Comparison of ENCODE assay signal across 12 cellular contexts in genomic region chr1:169528214-169529067, GRCh38. TPM values are rescaled to one million over a fixed set of nuclear protein-coding genes. Genes with fewer than 3 reads are reported as not detected.
DNase-seq lines count a peak whose midpoint lies in the region; ATAC-seq lines count a peak whose summit lies in the region.
"Had no signal": no experiment of that assay in that cellular context is flagged by ENCODE, and none has a peak within 500 bp of the region (broad histone marks: within the 10 kb centered on the region; RNA-seq: fewer than 3 reads in every experiment).

No MANE protein-coding gene starts in this region.

- H3K27me3 ChIP-seq in endocrine pancreas (ENCODE audit: control insufficient read depth, insufficient read depth, low read length) (no peaks in the 10 kb centered on the region), subcutaneous abdominal adipose tissue (ENCODE audit: control insufficient read depth in 5 of 5, insufficient read depth in 4 of 5, low read length in 5 of 5) (no peaks in the 10 kb centered on the region)
- H3K27me3 ChIP-seq: cardiac muscle cell had no signal

- peaks cover 16% of the 10 kb centered on the region for H3K36me3 Mint-ChIP-seq in T-cell
- H3K36me3 Mint-ChIP-seq: naive B cell had no signal

- no peaks in the 10 kb centered on the region for H3K4me1 ChIP-seq in endocrine pancreas (ENCODE audit: control insufficient read depth, insufficient read depth, low read length)
- H3K4me1 ChIP-seq in subcutaneous abdominal adipose tissue (ENCODE audit: control insufficient read depth in 5 of 5, insufficient read depth in 5 of 5, low read length in 5 of 5) = peaks cover 0 to 15% (median 14%) of the 10 kb centered on the region in 5 donors

- H3K4me3 ChIP-seq in endocrine pancreas (ENCODE audit: control insufficient read depth, insufficient read depth, low read length) = peak overlapping the region; percentile 44
- no peak overlapping the region for H3K4me3 ChIP-seq in subcutaneous abdominal adipose tissue (ENCODE audit: low read depth in 1 of 5, low read length in 5 of 5)
- H3K4me3 ChIP-seq: cardiac muscle cell, thoracic aorta had no signal

- peaks cover 5 to 14% (median 8%) of the 10 kb centered on the region in 3 donors for H3K4me1 Mint-ChIP-seq in T-cell

- no peaks in the 10 kb centered on the region for H3K9me3 Mint-ChIP-seq in T-cell
- H3K9me3 Mint-ChIP-seq: naive B cell had no signal

- DNase-seq in NOMO-1 treated with DMSO at 0.1 percent for 48 hours (lab: John Stamatoyannopoulos, UW; ENCODE audit: unreplicated experiment) (peak; percentile 26), NOMO-1 treated with dmso at 0.1 percent for 144 hours (lab: John Stamatoyannopoulos, UW; ENCODE audit: unreplicated experiment) (no peak), Kasumi-1 (lab: John Stamatoyannopoulos, UW) (peak; percentile 18 to 37), T-cell (no peak), mesenteric fat pad (ENCODE audit: low spot score) (no peak)
- no peak for DNase-seq in activated effector memory CD4-positive, alpha-beta T cell treated with anti-CD3 and anti-CD28 coated beads, Interleukin-2, amount 50 U/mL, for 16 hours
- DNase-seq: naive B cell, NCI-H1930 had no signal

- ATAC-seq in T-cell (replicated peaks in 1 of 4) = no peak

- POLR2A ChIA-PET in T-cell (lab: Charles Lee) = no interaction called here

- H3K27ac Mint-ChIP-seq in T-cell = no peak overlapping the region

- H3K27me3 Mint-ChIP-seq in T-cell = peaks cover 0 to 2% of the 10 kb centered on the region in 2 donors

- H3K9me3 ChIP-seq in endocrine pancreas (ENCODE audit: control insufficient read depth, low read length) (no peaks in the 10 kb centered on the region), subcutaneous abdominal adipose tissue (ENCODE audit: control insufficient read depth in 5 of 5, low read length in 5 of 5) (no peaks in the 10 kb centered on the region)
- H3K9me3 ChIP-seq: thoracic aorta had no signal

- peak overlapping the region in 1 of 3 donors; percentile 5 for H3K4me3 Mint-ChIP-seq in T-cell

- H3K36me3 ChIP-seq in endocrine pancreas (ENCODE audit: control insufficient read depth, insufficient read depth, low read length) = no peaks in the 10 kb centered on the region
- no peaks in the 10 kb centered on the region for H3K36me3 ChIP-seq in subcutaneous abdominal adipose tissue (ENCODE audit: control insufficient read depth in 5 of 5, insufficient read depth in 5 of 5, low read length in 5 of 5)
- H3K36me3 ChIP-seq: cardiac muscle cell, thoracic aorta had no signal

- no peak overlapping the region for H3K9ac ChIP-seq in endocrine pancreas (ENCODE audit: control insufficient read depth, insufficient read depth, low read length)
- no peak overlapping the region for H3K9ac ChIP-seq in subcutaneous abdominal adipose tissue (ENCODE audit: low read length in 5 of 5)

- CTCF ChIA-PET in T-cell (lab: Charles Lee) = no interaction called here

- H3K27ac ChIP-seq in subcutaneous abdominal adipose tissue (ENCODE audit: low read depth, low read length) = peak overlapping the region; percentile 0
- H3K27ac ChIP-seq: cardiac muscle cell, thoracic aorta had no signal

RNA-seq across cellular contexts. Expression of gene SLC19A2, which starts 42.7 kb away (rescaled TPM):
- total RNA-seq in T-cell (1 to 10 TPM; 2.7 to 4.7 (median 3.8) TPM), mesenteric fat pad (53.9 TPM)

RNA-seq across cellular contexts. Expression of gene F5, which starts 57.8 kb away (rescaled TPM):
- total RNA-seq in T-cell = 1 to 10 TPM; 4.2 to 9.7 (median 8.5) TPM
- 3.8 TPM for total RNA-seq in mesenteric fat pad
- total RNA-seq: cardiac muscle cell had no signal

Comparison
In these comparisons a context has a peak if more than half of its experiments do, and no peak if none do; other contexts are left out.
1. DNase-seq: peak in NOMO-1 treated with DMSO at 0.1 percent for 48 hours (single experiment) and Kasumi-1 (2 of 2); none in NOMO-1 treated with dmso at 0.1 percent for 144 hours (single experiment), T-cell (0 of 34), mesenteric fat pad (single experiment) and activated effector memory CD4-positive, alpha-beta T cell treated with anti-CD3 and anti-CD28 coated beads, Interleukin-2, amount 50 U/mL, for 16 hours (single experiment).